In the genomic region with DNA sequence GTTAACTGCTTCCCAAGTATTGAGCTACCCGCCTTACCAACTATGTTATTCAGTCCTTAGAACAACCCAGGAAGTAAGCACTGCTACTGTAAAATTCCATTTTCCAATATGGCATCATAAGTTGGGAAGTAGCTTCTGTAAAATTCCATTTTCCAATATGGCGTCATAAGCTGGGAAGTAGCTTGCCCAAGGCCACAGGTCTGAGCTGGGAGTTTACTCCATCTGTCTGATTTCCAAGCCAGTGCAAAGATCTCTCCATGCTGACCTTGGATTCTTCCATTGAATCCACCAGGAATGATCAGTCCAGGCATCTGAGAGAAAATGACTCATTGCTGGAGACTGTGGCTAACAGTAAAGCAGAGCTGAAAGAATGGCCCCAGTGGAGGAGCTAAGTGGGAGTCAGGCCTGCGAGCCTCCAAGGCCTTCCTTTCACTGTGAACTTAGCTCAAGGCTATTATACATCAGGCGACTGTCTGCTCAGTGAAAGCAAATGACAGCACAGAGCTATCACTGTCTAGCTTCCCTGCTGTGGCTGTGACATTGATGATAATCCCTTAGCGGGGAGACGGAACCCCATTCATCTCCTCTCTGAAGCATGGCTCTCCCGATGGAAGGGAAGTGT, we compare ENCODE assay signal across 1 cellular context.
TF ChIP-seq lines count a peak whose summit lies in the region.

No MANE protein-coding gene starts in this region.

TF ChIP-seq in GM23338, 12 proteins besides CTCF, POLR2A, EP300 and RAD21 (continued from another document):
- TF ChIP-seq, protein P1, sequence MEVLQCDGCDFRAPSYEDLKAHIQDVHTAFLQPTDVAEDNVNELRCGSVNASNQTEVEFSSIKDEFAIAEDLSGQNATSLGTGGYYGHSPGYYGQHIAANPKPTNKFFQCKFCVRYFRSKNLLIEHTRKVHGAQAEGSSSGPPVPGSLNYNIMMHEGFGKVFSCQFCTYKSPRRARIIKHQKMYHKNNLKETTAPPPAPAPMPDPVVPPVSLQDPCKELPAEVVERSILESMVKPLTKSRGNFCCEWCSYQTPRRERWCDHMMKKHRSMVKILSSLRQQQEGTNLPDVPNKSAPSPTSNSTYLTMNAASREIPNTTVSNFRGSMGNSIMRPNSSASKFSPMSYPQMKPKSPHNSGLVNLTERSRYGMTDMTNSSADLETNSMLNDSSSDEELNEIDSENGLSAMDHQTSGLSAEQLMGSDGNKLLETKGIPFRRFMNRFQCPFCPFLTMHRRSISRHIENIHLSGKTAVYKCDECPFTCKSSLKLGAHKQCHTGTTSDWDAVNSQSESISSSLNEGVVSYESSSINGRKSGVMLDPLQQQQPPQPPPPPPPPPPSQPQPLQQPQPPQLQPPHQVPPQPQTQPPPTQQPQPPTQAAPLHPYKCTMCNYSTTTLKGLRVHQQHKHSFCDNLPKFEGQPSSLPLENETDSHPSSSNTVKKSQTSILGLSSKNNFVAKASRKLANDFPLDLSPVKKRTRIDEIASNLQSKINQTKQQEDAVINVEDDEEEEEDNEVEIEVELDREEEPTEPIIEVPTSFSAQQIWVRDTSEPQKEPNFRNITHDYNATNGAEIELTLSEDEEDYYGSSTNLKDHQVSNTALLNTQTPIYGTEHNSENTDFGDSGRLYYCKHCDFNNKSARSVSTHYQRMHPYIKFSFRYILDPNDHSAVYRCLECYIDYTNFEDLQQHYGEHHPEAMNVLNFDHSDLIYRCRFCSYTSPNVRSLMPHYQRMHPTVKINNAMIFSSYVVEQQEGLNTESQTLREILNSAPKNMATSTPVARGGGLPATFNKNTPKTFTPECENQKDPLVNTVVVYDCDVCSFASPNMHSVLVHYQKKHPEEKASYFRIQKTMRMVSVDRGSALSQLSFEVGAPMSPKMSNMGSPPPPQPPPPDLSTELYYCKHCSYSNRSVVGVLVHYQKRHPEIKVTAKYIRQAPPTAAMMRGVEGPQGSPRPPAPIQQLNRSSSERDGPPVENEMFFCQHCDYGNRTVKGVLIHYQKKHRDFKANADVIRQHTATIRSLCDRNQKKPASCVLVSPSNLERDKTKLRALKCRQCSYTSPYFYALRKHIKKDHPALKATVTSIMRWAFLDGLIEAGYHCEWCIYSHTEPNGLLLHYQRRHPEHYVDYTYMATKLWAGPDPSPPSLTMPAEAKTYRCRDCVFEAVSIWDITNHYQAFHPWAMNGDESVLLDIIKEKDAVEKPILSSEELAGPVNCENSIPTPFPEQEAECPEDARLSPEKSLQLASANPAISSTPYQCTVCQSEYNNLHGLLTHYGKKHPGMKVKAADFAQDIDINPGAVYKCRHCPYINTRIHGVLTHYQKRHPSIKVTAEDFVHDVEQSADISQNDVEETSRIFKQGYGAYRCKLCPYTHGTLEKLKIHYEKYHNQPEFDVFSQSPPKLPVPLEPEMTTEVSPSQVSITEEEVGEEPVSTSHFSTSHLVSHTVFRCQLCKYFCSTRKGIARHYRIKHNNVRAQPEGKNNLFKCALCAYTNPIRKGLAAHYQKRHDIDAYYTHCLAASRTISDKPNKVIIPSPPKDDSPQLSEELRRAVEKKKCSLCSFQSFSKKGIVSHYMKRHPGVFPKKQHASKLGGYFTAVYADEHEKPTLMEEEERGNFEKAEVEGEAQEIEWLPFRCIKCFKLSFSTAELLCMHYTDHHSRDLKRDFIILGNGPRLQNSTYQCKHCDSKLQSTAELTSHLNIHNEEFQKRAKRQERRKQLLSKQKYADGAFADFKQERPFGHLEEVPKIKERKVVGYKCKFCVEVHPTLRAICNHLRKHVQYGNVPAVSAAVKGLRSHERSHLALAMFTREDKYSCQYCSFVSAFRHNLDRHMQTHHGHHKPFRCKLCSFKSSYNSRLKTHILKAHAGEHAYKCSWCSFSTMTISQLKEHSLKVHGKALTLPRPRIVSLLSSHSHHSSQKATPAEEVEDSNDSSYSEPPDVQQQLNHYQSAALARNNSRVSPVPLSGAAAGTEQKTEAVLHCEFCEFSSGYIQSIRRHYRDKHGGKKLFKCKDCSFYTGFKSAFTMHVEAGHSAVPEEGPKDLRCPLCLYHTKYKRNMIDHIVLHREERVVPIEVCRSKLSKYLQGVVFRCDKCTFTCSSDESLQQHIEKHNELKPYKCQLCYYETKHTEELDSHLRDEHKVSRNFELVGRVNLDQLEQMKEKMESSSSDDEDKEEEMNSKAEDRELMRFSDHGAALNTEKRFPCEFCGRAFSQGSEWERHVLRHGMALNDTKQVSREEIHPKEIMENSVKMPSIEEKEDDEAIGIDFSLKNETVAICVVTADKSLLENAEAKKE (CRISPR knock-in tag; IDR thresholded peaks at IDR 0.05), result no peak
TF ChIP-seq in GM23338: peak in this region for 0.
